Comparison of ENCODE assay signal across 34 cellular contexts in genomic region chr17:15371731-15372130, GRCh38. TPM values are rescaled to one million over a fixed set of nuclear protein-coding genes. Genes with fewer than 3 reads are reported as not detected.
"Had no signal": no experiment of that assay in that cellular context is flagged by ENCODE, and none has a peak within 500 bp of the region (broad histone marks: within the 10 kb centered on the region; RNA-seq: fewer than 3 reads in every experiment).

No MANE protein-coding gene starts in this region.

- ATAC-seq: activated CD8-positive, alpha-beta memory T cell treated with anti-CD3 and anti-CD28 coated beads, Interleukin-2, amount 10 ng/mL, durations not matched to agents 7 days and 5 days; activated CD8-positive, alpha-beta T cell treated with anti-CD3 and anti-CD28 coated beads, Interleukin-2, amount 10 ng/mL, durations not matched to agents 7 days and 5 days; activated naive CD8-positive, alpha-beta T cell treated with anti-CD3 and anti-CD28 coated beads, Interleukin-2, amount 50 U/mL, for 24 hours had no signal

- H3K27me3 Mint-ChIP-seq: activated B cell treated with CpG ODN at 0.5 μM for 24 hours; activated CD4-positive, alpha-beta T cell treated with anti-CD3 and anti-CD28 coated beads, Interleukin-2, amount 10 ng/mL, durations not matched to agents 24 days and 14 days; activated naive CD4-positive, alpha-beta T cell treated with anti-CD3 and anti-CD28 coated beads, Interleukin-2, amount 10 ng/mL, durations not matched to agents 7 days and 5 days had no signal

- H3K4me3 ChIP-seq: ascending aorta, cardiac muscle cell had no signal

- H3K4me3 Mint-ChIP-seq: activated B cell treated with CpG ODN at 0.5 μM for 24 hours; activated CD4-positive, alpha-beta memory T cell treated with anti-CD3 and anti-CD28 coated beads for 36 hours; activated CD4-positive, alpha-beta T cell treated with anti-CD3 and anti-CD28 coated beads, Interleukin-2, amount 10 ng/mL, durations not matched to agents 24 days and 14 days; activated CD8-positive, alpha-beta memory T cell treated with anti-CD3 and anti-CD28 coated beads, Interleukin-2, amount 10 ng/mL, durations not matched to agents 7 days and 5 days; activated CD8-positive, alpha-beta T cell treated with anti-CD3 and anti-CD28 coated beads, Interleukin-2, amount 10 ng/mL, durations not matched to agents 7 days and 5 days; activated naive CD4-positive, alpha-beta T cell treated with anti-CD3 and anti-CD28 coated beads, Interleukin-2, amount 10 ng/mL, durations not matched to agents 7 days and 5 days; activated naive CD4-positive, alpha-beta T cell treated with anti-CD3 and anti-CD28 coated beads, Interleukin-2, amount 50 U/mL, for 24 hours; activated naive CD8-positive, alpha-beta T cell; activated naive CD8-positive, alpha-beta T cell treated with anti-CD3 and anti-CD28 coated beads, Interleukin-2, amount 10 ng/mL, durations not matched to agents 7 days and 5 days; activated naive CD8-positive, alpha-beta T cell treated with anti-CD3 and anti-CD28 coated beads, Interleukin-2, amount 50 U/mL, for 24 hours; activated T-cell treated with anti-CD3 and anti-CD28 coated beads, Interleukin-2, amount 50 U/mL, for 24 hours; brain; central memory CD8-positive, alpha-beta T cell; T-helper 1 cell treated with Interleukin-12 subunit alpha and Interleukin-12 subunit beta and Interleukin-4 antibody, amounts not matched to agents 30 μg/mL and 1 μg/mL, for 36 hours; T-helper 2 cell treated with Interferon-gamma antibody and Interleukin-4, amounts not matched to agents 5 μg/mL and 100 μg/mL, for 36 hours had no signal

- H3K36me3 Mint-ChIP-seq: activated CD4-positive, alpha-beta memory T cell treated with anti-CD3 and anti-CD28 coated beads for 36 hours; activated CD8-positive, alpha-beta memory T cell treated with anti-CD3 and anti-CD28 coated beads, Interleukin-2, amount 10 ng/mL, durations not matched to agents 7 days and 5 days; activated naive CD4-positive, alpha-beta T cell treated with anti-CD3 and anti-CD28 coated beads, Interleukin-2, amount 10 ng/mL, durations not matched to agents 7 days and 5 days; activated naive CD4-positive, alpha-beta T cell treated with anti-CD3 and anti-CD28 coated beads, Interleukin-2, amount 50 U/mL, for 24 hours; activated naive CD8-positive, alpha-beta T cell; activated naive CD8-positive, alpha-beta T cell treated with anti-CD3 and anti-CD28 coated beads, Interleukin-2, amount 10 ng/mL, durations not matched to agents 7 days and 5 days; brain had no signal

- H3K27me3 ChIP-seq: ascending aorta, cardiac muscle cell had no signal

- H3K9me3 Mint-ChIP-seq: activated B cell treated with CpG ODN at 0.5 μM for 24 hours; activated CD4-positive, alpha-beta memory T cell treated with anti-CD3 and anti-CD28 coated beads for 36 hours; activated CD4-positive, alpha-beta T cell treated with anti-CD3 and anti-CD28 coated beads, Interleukin-2, amount 10 ng/mL, durations not matched to agents 24 days and 14 days; activated naive CD4-positive, alpha-beta T cell treated with anti-CD3 and anti-CD28 coated beads, Interleukin-2, amount 10 ng/mL, durations not matched to agents 7 days and 5 days; activated naive CD4-positive, alpha-beta T cell treated with anti-CD3 and anti-CD28 coated beads, Interleukin-2, amount 50 U/mL, for 24 hours; activated naive CD8-positive, alpha-beta T cell treated with anti-CD3 and anti-CD28 coated beads, Interleukin-2, amount 10 ng/mL, durations not matched to agents 7 days and 5 days; activated naive CD8-positive, alpha-beta T cell treated with anti-CD3 and anti-CD28 coated beads, Interleukin-2, amount 50 U/mL, for 24 hours; activated T-cell treated with anti-CD3 and anti-CD28 coated beads, Interleukin-2, amount 50 U/mL, for 24 hours; activated T-helper 2 cell treated with anti-CD3 and anti-CD28 coated beads, Interferon-gamma antibody, Interleukin-2, Interleukin-4, amounts not matched to agents 10 μg/mL and 5 μg/mL and 100 μg/mL, durations not matched to agents 14 hours and 24 hours and 36 hours; central memory CD8-positive, alpha-beta T cell; T-helper 1 cell treated with Interleukin-12 subunit alpha and Interleukin-12 subunit beta and Interleukin-4 antibody, amounts not matched to agents 30 μg/mL and 1 μg/mL, for 36 hours; T-helper 2 cell treated with Interferon-gamma antibody and Interleukin-4, amounts not matched to agents 5 μg/mL and 100 μg/mL, for 36 hours had no signal

- H3K9me3 ChIP-seq: ascending aorta had no signal

- H3K4me1 Mint-ChIP-seq: activated B cell treated with CpG ODN at 0.5 μM for 24 hours; activated CD4-positive, alpha-beta T cell treated with anti-CD3 and anti-CD28 coated beads, Interleukin-2, amount 10 ng/mL, durations not matched to agents 24 days and 14 days; activated CD8-positive, alpha-beta memory T cell treated with anti-CD3 and anti-CD28 coated beads, Interleukin-2, amount 10 ng/mL, durations not matched to agents 7 days and 5 days; activated naive CD4-positive, alpha-beta T cell treated with anti-CD3 and anti-CD28 coated beads, Interleukin-2, amount 10 ng/mL, durations not matched to agents 7 days and 5 days; activated naive CD4-positive, alpha-beta T cell treated with anti-CD3 and anti-CD28 coated beads, Interleukin-2, amount 50 U/mL, for 24 hours; activated naive CD8-positive, alpha-beta T cell treated with anti-CD3 and anti-CD28 coated beads, Interleukin-2, amount 10 ng/mL, durations not matched to agents 7 days and 5 days; activated naive CD8-positive, alpha-beta T cell treated with anti-CD3 and anti-CD28 coated beads, Interleukin-2, amount 50 U/mL, for 24 hours; brain; central memory CD8-positive, alpha-beta T cell had no signal

- H3K4me1 ChIP-seq: ascending aorta had no signal

- DNase-seq: activated B cell treated with CpG ODN at 0.5 μM for 24 hours; activated CD4-positive, alpha-beta memory T cell treated with anti-CD3 and anti-CD28 coated beads for 36 hours; activated CD4-positive, alpha-beta T cell treated with anti-CD3 and anti-CD28 coated beads for 4 hours; activated CD4-positive, alpha-beta T cell treated with anti-CD3 and anti-CD28 coated beads, Interleukin-2, amount 10 ng/mL, durations not matched to agents 24 days and 14 days; activated CD4-positive, alpha-beta T cell treated with anti-CD3 and anti-CD28 coated beads, Interleukin-2, amount 50 U/mL, for 1 hour; activated CD4-positive, alpha-beta T cell treated with anti-CD3 and anti-CD28 coated beads, Interleukin-2, amount 50 U/mL, for 4 hours; activated CD4-positive, CD25-positive, alpha-beta regulatory T cell treated with anti-CD3 and anti-CD28 coated beads, Interleukin-2, amount 50 U/mL, for 72 hours; activated CD8-positive, alpha-beta memory T cell treated with anti-CD3 and anti-CD28 coated beads for 24 hours; activated CD8-positive, alpha-beta memory T cell treated with anti-CD3 and anti-CD28 coated beads, Interleukin-2, amount 10 ng/mL, durations not matched to agents 7 days and 5 days; activated CD8-positive, alpha-beta memory T cell treated with anti-CD3 and anti-CD28 coated beads, Interleukin-2, amount 50 U/mL, for 48 hours; activated CD8-positive, alpha-beta T cell treated with anti-CD3 and anti-CD28 coated beads, Interleukin-2, amount 10 ng/mL, durations not matched to agents 7 days and 5 days; activated effector memory CD4-positive, alpha-beta T cell treated with Interleukin-2 at 50 U/mL for 16 hours; activated gamma-delta T cell; activated naive CD4-positive, alpha-beta T cell treated with anti-CD3 and anti-CD28 coated beads, Interleukin-2, amount 10 ng/mL, durations not matched to agents 7 days and 5 days; activated naive CD4-positive, alpha-beta T cell treated with Interleukin-2 at 50 U/mL for 16 hours; activated naive CD8-positive, alpha-beta T cell treated with anti-CD3 and anti-CD28 coated beads, Interleukin-2, amount 10 ng/mL, durations not matched to agents 7 days and 5 days; activated naive CD8-positive, alpha-beta T cell treated with anti-CD3 and anti-CD28 coated beads, Interleukin-2, amount 50 U/mL, for 24 hours; activated T-cell treated with anti-CD3 and anti-CD28 coated beads, Interleukin-2, amount 50 U/mL, for 24 hours; activated T-cell treated with anti-CD3 and anti-CD28 coated beads, Interleukin-2, amount 50 U/mL, for 48 hours; caudate nucleus; cerebellar nuclear complex; T-helper 2 cell; T-helper 9 cell had no signal

- H3K27ac ChIP-seq: ascending aorta, cardiac muscle cell, VCaP had no signal

- H3K27ac Mint-ChIP-seq: activated B cell treated with CpG ODN at 0.5 μM for 24 hours; activated CD4-positive, alpha-beta memory T cell treated with anti-CD3 and anti-CD28 coated beads for 36 hours; activated CD4-positive, alpha-beta T cell treated with anti-CD3 and anti-CD28 coated beads, Interleukin-2, amount 10 ng/mL, durations not matched to agents 24 days and 14 days; activated CD8-positive, alpha-beta memory T cell treated with anti-CD3 and anti-CD28 coated beads, Interleukin-2, amount 10 ng/mL, durations not matched to agents 7 days and 5 days; activated CD8-positive, alpha-beta T cell treated with anti-CD3 and anti-CD28 coated beads, Interleukin-2, amount 10 ng/mL, durations not matched to agents 7 days and 5 days; activated naive CD4-positive, alpha-beta T cell treated with anti-CD3 and anti-CD28 coated beads, Interleukin-2, amount 10 ng/mL, durations not matched to agents 7 days and 5 days; activated naive CD4-positive, alpha-beta T cell treated with anti-CD3 and anti-CD28 coated beads, Interleukin-2, amount 50 U/mL, for 24 hours; activated naive CD8-positive, alpha-beta T cell; activated naive CD8-positive, alpha-beta T cell treated with anti-CD3 and anti-CD28 coated beads, Interleukin-2, amount 10 ng/mL, durations not matched to agents 7 days and 5 days; activated naive CD8-positive, alpha-beta T cell treated with anti-CD3 and anti-CD28 coated beads, Interleukin-2, amount 50 U/mL, for 24 hours; activated T-cell treated with anti-CD3 and anti-CD28 coated beads, Interleukin-2, amount 50 U/mL, for 24 hours; activated T-helper 2 cell treated with anti-CD3 and anti-CD28 coated beads, Interferon-gamma antibody, Interleukin-2, Interleukin-4, amounts not matched to agents 10 μg/mL and 5 μg/mL and 100 μg/mL, durations not matched to agents 14 hours and 24 hours and 36 hours; brain; T-helper 1 cell treated with Interleukin-12 subunit alpha and Interleukin-12 subunit beta and Interleukin-4 antibody, amounts not matched to agents 30 μg/mL and 1 μg/mL, for 36 hours; T-helper 2 cell treated with Interferon-gamma antibody and Interleukin-4, amounts not matched to agents 5 μg/mL and 100 μg/mL, for 36 hours had no signal

- H3K36me3 ChIP-seq: ascending aorta, cardiac muscle cell had no signal

RNA-seq across cellular contexts. Expression of gene TEKT3, which starts 30.3 kb away (rescaled TPM):
- total RNA-seq: activated B cell treated with CpG ODN at 0.5 μM for 24 hours; activated CD4-positive, alpha-beta T cell treated with anti-CD3 and anti-CD28 coated beads, Interleukin-2, amount 10 ng/mL, durations not matched to agents 24 days and 14 days; activated CD8-positive, alpha-beta memory T cell treated with anti-CD3 and anti-CD28 coated beads, Interleukin-2, amount 10 ng/mL, durations not matched to agents 7 days and 5 days; activated CD8-positive, alpha-beta T cell treated with anti-CD3 and anti-CD28 coated beads, Interleukin-2, amount 10 ng/mL, durations not matched to agents 7 days and 5 days; activated naive CD8-positive, alpha-beta T cell treated with anti-CD3 and anti-CD28 coated beads, Interleukin-2, amount 10 ng/mL, durations not matched to agents 7 days and 5 days; activated T-helper 2 cell treated with anti-CD3 and anti-CD28 coated beads, Interferon-gamma antibody, Interleukin-2, Interleukin-4, amounts not matched to agents 10 μg/mL and 5 μg/mL and 100 μg/mL, durations not matched to agents 14 hours and 24 hours and 36 hours; ascending aorta; bronchial epithelial cell had no signal
- polyA plus RNA-seq: cardiac muscle cell had no signal
